26 cellular contexts compared by ENCODE assay signal in genomic region chr3:35737527-35737926, GRCh38.
"Had no signal": no experiment of that assay in that cellular context is flagged by ENCODE, and none has a peak within 500 bp of the region (broad histone marks: within the 10 kb centered on the region; RNA-seq: fewer than 3 reads in every experiment).

No MANE protein-coding gene starts in this region.

- ATAC-seq: effector memory CD8-positive, alpha-beta T cell; esophagus mucosa; gastrocnemius medialis; heart right ventricle; left cardiac atrium; left lung; left ventricle myocardium superior; lower lobe of right lung; mucosa of descending colon had no signal

- H3K9me3 Mint-ChIP-seq: dendritic cell treated with granulocyte-macrophage colony-stimulating factor and Interleukin-4, amounts not matched to agents 40 ng/mL and 50 ng/mL, for 4 days; endodermal cell; mesothelial cell of epicardium had no signal

- H3K36me3 Mint-ChIP-seq: mesothelial cell of epicardium had no signal

- H3K27me3 Mint-ChIP-seq: dendritic cell treated with granulocyte-macrophage colony-stimulating factor and Interleukin-4, amounts not matched to agents 40 ng/mL and 50 ng/mL, for 4 days; effector memory CD8-positive, alpha-beta T cell had no signal

- H3K9me3 ChIP-seq: colonic mucosa, esophagus squamous epithelium, gastrocnemius medialis, heart right ventricle, left lung, lower lobe of right lung, mucosa of descending colon had no signal

- H3K27ac ChIP-seq: colonic mucosa, epithelial cell of prostate, esophagus squamous epithelium, gastrocnemius medialis, heart right ventricle, left lung, lower lobe of right lung had no signal

- H3K36me3 ChIP-seq: colonic mucosa, esophagus squamous epithelium, heart right ventricle, left lung, lower lobe of right lung had no signal

- H3K4me3 ChIP-seq: colonic mucosa, esophagus squamous epithelium, gastrocnemius medialis, heart right ventricle, left lung, lower lobe of right lung, mucosa of descending colon had no signal

- H3K4me3 Mint-ChIP-seq: dendritic cell treated with granulocyte-macrophage colony-stimulating factor and Interleukin-4, amounts not matched to agents 40 ng/mL and 50 ng/mL, for 4 days; effector memory CD8-positive, alpha-beta T cell; endodermal cell; mesothelial cell of epicardium had no signal

- FAIRE-seq: endometrium, islet of Langerhans, keratinocyte had no signal

- H3K27ac Mint-ChIP-seq: dendritic cell treated with granulocyte-macrophage colony-stimulating factor and Interleukin-4, amounts not matched to agents 40 ng/mL and 50 ng/mL, for 4 days; effector memory CD8-positive, alpha-beta T cell; endodermal cell; mesothelial cell of epicardium had no signal

- H3K27me3 ChIP-seq: colonic mucosa, gastrocnemius medialis had no signal

- DNase-seq: colonic mucosa; cortex of kidney; effector CD8-positive, alpha-beta T cell; effector memory CD8-positive, alpha-beta T cell; endodermal cell; erythroblast; esophagus squamous epithelium; foreskin fibroblast; foreskin melanocyte; gastrocnemius medialis; glutamatergic neuron; heart right ventricle; hippocampal formation; left cardiac atrium; left lung; left ventricle myocardium superior; lower lobe of right lung; mesenchymal stem cell; mucosa of descending colon had no signal

- H3K4me1 ChIP-seq: colonic mucosa, heart right ventricle, left lung, lower lobe of right lung had no signal
